Comparison of ENCODE assay signal across 1 cellular context in the genomic region with DNA sequence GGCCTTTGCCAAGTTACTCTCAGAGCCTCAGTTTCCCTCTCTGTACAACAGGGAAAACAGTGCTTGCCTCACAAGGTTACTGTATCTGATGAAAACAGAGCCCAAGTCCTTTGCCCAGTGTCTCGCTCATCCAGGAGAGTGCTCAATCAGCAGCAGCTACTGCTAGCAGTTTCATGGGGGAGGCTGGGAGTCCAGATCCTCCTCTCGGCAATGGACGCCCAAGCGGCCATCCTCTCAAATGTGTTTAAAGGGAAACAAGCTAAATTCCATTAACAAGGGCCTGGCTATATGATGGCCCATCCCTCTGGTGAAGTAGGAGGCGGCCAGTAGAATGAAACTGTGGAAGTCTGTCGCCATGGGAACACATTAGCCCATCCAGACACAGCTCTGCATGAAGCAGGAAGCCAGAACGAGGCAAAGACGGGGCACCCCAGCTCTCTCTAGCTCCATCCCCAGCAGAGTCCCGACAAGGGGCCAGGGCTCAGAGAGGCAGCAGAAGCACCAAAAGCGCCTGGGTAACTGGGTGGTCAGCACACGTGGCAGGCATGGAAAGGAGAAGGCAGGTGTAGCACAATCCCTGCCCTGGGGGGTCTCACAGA.
TF ChIP-seq lines count a peak whose summit lies in the region.

No MANE protein-coding gene starts in this region.

TF ChIP-seq in GM23338, 12 proteins besides CTCF, POLR2A, EP300 and RAD21 (continued from another document):
- TF ChIP-seq, protein P1, sequence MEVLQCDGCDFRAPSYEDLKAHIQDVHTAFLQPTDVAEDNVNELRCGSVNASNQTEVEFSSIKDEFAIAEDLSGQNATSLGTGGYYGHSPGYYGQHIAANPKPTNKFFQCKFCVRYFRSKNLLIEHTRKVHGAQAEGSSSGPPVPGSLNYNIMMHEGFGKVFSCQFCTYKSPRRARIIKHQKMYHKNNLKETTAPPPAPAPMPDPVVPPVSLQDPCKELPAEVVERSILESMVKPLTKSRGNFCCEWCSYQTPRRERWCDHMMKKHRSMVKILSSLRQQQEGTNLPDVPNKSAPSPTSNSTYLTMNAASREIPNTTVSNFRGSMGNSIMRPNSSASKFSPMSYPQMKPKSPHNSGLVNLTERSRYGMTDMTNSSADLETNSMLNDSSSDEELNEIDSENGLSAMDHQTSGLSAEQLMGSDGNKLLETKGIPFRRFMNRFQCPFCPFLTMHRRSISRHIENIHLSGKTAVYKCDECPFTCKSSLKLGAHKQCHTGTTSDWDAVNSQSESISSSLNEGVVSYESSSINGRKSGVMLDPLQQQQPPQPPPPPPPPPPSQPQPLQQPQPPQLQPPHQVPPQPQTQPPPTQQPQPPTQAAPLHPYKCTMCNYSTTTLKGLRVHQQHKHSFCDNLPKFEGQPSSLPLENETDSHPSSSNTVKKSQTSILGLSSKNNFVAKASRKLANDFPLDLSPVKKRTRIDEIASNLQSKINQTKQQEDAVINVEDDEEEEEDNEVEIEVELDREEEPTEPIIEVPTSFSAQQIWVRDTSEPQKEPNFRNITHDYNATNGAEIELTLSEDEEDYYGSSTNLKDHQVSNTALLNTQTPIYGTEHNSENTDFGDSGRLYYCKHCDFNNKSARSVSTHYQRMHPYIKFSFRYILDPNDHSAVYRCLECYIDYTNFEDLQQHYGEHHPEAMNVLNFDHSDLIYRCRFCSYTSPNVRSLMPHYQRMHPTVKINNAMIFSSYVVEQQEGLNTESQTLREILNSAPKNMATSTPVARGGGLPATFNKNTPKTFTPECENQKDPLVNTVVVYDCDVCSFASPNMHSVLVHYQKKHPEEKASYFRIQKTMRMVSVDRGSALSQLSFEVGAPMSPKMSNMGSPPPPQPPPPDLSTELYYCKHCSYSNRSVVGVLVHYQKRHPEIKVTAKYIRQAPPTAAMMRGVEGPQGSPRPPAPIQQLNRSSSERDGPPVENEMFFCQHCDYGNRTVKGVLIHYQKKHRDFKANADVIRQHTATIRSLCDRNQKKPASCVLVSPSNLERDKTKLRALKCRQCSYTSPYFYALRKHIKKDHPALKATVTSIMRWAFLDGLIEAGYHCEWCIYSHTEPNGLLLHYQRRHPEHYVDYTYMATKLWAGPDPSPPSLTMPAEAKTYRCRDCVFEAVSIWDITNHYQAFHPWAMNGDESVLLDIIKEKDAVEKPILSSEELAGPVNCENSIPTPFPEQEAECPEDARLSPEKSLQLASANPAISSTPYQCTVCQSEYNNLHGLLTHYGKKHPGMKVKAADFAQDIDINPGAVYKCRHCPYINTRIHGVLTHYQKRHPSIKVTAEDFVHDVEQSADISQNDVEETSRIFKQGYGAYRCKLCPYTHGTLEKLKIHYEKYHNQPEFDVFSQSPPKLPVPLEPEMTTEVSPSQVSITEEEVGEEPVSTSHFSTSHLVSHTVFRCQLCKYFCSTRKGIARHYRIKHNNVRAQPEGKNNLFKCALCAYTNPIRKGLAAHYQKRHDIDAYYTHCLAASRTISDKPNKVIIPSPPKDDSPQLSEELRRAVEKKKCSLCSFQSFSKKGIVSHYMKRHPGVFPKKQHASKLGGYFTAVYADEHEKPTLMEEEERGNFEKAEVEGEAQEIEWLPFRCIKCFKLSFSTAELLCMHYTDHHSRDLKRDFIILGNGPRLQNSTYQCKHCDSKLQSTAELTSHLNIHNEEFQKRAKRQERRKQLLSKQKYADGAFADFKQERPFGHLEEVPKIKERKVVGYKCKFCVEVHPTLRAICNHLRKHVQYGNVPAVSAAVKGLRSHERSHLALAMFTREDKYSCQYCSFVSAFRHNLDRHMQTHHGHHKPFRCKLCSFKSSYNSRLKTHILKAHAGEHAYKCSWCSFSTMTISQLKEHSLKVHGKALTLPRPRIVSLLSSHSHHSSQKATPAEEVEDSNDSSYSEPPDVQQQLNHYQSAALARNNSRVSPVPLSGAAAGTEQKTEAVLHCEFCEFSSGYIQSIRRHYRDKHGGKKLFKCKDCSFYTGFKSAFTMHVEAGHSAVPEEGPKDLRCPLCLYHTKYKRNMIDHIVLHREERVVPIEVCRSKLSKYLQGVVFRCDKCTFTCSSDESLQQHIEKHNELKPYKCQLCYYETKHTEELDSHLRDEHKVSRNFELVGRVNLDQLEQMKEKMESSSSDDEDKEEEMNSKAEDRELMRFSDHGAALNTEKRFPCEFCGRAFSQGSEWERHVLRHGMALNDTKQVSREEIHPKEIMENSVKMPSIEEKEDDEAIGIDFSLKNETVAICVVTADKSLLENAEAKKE (CRISPR knock-in tag; IDR thresholded peaks at IDR 0.05) = no peak
- no peak for TF ChIP-seq EZH2 (IDR thresholded peaks at IDR 0.05; ENCODE audit: low read depth, unreplicated experiment)
- no peak for TF ChIP-seq CREB1 (CRISPR knock-in tag; IDR thresholded peaks at IDR 0.05; ENCODE audit: low read depth)
- TF ChIP-seq JUNB (IDR thresholded peaks at IDR 0.05; ENCODE audit: unreplicated experiment) = no peak
- TF ChIP-seq ZNF331 (CRISPR knock-in tag; IDR thresholded peaks at IDR 0.05; ENCODE audit: low read depth) = no peak
- TF ChIP-seq ZNF114 (CRISPR knock-in tag; IDR thresholded peaks at IDR 0.05) = no peak
- TF ChIP-seq STAT1 (IDR thresholded peaks at IDR 0.05; ENCODE audit: unreplicated experiment) = no peak
- no peak for TF ChIP-seq POLR2AphosphoS5 (IDR thresholded peaks at IDR 0.05; ENCODE audit: low read depth)
- TF ChIP-seq NANOG (IDR thresholded peaks at IDR 0.05; ENCODE audit: borderline replicate concordance) = no peak
- TF ChIP-seq, protein P2, sequence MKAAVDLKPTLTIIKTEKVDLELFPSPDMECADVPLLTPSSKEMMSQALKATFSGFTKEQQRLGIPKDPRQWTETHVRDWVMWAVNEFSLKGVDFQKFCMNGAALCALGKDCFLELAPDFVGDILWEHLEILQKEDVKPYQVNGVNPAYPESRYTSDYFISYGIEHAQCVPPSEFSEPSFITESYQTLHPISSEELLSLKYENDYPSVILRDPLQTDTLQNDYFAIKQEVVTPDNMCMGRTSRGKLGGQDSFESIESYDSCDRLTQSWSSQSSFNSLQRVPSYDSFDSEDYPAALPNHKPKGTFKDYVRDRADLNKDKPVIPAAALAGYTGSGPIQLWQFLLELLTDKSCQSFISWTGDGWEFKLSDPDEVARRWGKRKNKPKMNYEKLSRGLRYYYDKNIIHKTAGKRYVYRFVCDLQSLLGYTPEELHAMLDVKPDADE (IDR thresholded peaks at IDR 0.05) = no peak
- TF ChIP-seq, protein P3, sequence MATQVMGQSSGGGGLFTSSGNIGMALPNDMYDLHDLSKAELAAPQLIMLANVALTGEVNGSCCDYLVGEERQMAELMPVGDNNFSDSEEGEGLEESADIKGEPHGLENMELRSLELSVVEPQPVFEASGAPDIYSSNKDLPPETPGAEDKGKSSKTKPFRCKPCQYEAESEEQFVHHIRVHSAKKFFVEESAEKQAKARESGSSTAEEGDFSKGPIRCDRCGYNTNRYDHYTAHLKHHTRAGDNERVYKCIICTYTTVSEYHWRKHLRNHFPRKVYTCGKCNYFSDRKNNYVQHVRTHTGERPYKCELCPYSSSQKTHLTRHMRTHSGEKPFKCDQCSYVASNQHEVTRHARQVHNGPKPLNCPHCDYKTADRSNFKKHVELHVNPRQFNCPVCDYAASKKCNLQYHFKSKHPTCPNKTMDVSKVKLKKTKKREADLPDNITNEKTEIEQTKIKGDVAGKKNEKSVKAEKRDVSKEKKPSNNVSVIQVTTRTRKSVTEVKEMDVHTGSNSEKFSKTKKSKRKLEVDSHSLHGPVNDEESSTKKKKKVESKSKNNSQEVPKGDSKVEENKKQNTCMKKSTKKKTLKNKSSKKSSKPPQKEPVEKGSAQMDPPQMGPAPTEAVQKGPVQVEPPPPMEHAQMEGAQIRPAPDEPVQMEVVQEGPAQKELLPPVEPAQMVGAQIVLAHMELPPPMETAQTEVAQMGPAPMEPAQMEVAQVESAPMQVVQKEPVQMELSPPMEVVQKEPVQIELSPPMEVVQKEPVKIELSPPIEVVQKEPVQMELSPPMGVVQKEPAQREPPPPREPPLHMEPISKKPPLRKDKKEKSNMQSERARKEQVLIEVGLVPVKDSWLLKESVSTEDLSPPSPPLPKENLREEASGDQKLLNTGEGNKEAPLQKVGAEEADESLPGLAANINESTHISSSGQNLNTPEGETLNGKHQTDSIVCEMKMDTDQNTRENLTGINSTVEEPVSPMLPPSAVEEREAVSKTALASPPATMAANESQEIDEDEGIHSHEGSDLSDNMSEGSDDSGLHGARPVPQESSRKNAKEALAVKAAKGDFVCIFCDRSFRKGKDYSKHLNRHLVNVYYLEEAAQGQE (IDR thresholded peaks at IDR 0.05; ENCODE audit: unreplicated experiment) = no peak
